Comparison of ENCODE assay signal across 1 cellular context in genomic region chr1:225428066-225428878, GRCh38.
A peak's percentile ranks its signal among the peaks of the same experiment; 100 is the strongest.
TF ChIP-seq lines count a peak whose summit lies in the region.

No MANE protein-coding gene starts in this region.

TF ChIP-seq in HepG2, 621 proteins besides CTCF, POLR2A, EP300 and RAD21 (continued from another document and continues in another):
- no peak for TF ChIP-seq PREB (CRISPR knock-in tag; IDR thresholded peaks at IDR 0.05)
- no peak for TF ChIP-seq SRF (IDR thresholded peaks at IDR 0.05; ENCODE audit: low read depth, low read length)
- peak; percentile 92; the same call in 1 of the 2 replicates for TF ChIP-seq ZNF703 (CRISPR knock-in tag; IDR thresholded peaks at IDR 0.05; ENCODE audit: borderline replicate concordance)
- TF ChIP-seq ZNF34 (CRISPR knock-in tag; IDR thresholded peaks at IDR 0.05; ENCODE audit: borderline replicate concordance): peak; percentile 55; the same call in 1 of the 2 replicates
- no peak; the same call in 1 of the 2 replicates for TF ChIP-seq TGIF2 (CRISPR knock-in tag; IDR thresholded peaks at IDR 0.05)
- no peak for TF ChIP-seq NONO (IDR thresholded peaks at IDR 0.05)
- peak; percentile 68 for TF ChIP-seq NONO (CRISPR knock-in tag; conservative IDR thresholded peaks at IDR 0.05)
- TF ChIP-seq ZNF446 (CRISPR knock-in tag; IDR thresholded peaks at IDR 0.05): 0 out of 2 replicates have a peak, but pooled peaks have one; percentile 80
- TF ChIP-seq TAF1 (CRISPR knock-in tag; IDR thresholded peaks at IDR 0.05): peak; percentile 74; the same call in 1 of the 2 replicates
- no peak for TF ChIP-seq GLMP (CRISPR knock-in tag; IDR thresholded peaks at IDR 0.05; ENCODE audit: borderline replicate concordance)
- TF ChIP-seq ZNF205 (CRISPR knock-in tag; IDR thresholded peaks at IDR 0.05): no peak
- TF ChIP-seq RARA (CRISPR knock-in tag; IDR thresholded peaks at IDR 0.05): no peak
- no peak for TF ChIP-seq CCAR2 (optimal IDR thresholded peaks at IDR 0.05; ENCODE audit: low read depth, low read length)
- no peak for TF ChIP-seq ZBTB40 (IDR thresholded peaks at IDR 0.05)
- TF ChIP-seq ZBTB40 (CRISPR knock-in tag; IDR thresholded peaks at IDR 0.05): 0 out of 2 replicates have a peak, but pooled peaks have one; percentile 46
- no peak for TF ChIP-seq ZBTB4 (CRISPR knock-in tag; IDR thresholded peaks at IDR 0.05; ENCODE audit: borderline replicate concordance)
- TF ChIP-seq ZFP90 (CRISPR knock-in tag; IDR thresholded peaks at IDR 0.05; ENCODE audit: borderline replicate concordance): 0 out of 2 replicates have a peak, but pooled peaks have one; percentile 26
- TF ChIP-seq ZNF251 (CRISPR knock-in tag; IDR thresholded peaks at IDR 0.05): 0 out of 2 replicates have a peak, but pooled peaks have one; percentile 46
- peak; percentile 77; the same call in 1 of the 2 replicates for TF ChIP-seq CCDC6 (CRISPR knock-in tag; IDR thresholded peaks at IDR 0.05)
- no peak for TF ChIP-seq IRF1 (CRISPR knock-in tag; IDR thresholded peaks at IDR 0.05; ENCODE audit: low read depth)
- TF ChIP-seq ZNF577 (CRISPR knock-in tag; IDR thresholded peaks at IDR 0.05; ENCODE audit: borderline replicate concordance, low read depth): no peak
- no peak for TF ChIP-seq ISX (CRISPR knock-in tag; conservative IDR thresholded peaks at IDR 0.05)
- TF ChIP-seq GATAD2A (CRISPR knock-in tag; IDR thresholded peaks at IDR 0.05): peak; percentile 18; the same call in 1 of the 2 replicates
- no peak for TF ChIP-seq HNF1A (IDR thresholded peaks at IDR 0.05; ENCODE audit: low read depth)
- peak; percentile 39; the same call in 1 of the 2 replicates for TF ChIP-seq HNF1A (CRISPR knock-in tag; IDR thresholded peaks at IDR 0.05; ENCODE audit: borderline replicate concordance)
- peak; percentile 91 for TF ChIP-seq TFDP1 (CRISPR knock-in tag; IDR thresholded peaks at IDR 0.05; ENCODE audit: borderline replicate concordance)
- TF ChIP-seq POLR2G (IDR thresholded peaks at IDR 0.05; ENCODE audit: low read depth, low read length): peak; percentile 87
- no peak for TF ChIP-seq ZNF30 (CRISPR knock-in tag; IDR thresholded peaks at IDR 0.05)
- TF ChIP-seq ELF3 (CRISPR knock-in tag; IDR thresholded peaks at IDR 0.05): peak; percentile 26; the same call in 1 of the 2 replicates
- TF ChIP-seq PBX2 (CRISPR knock-in tag; IDR thresholded peaks at IDR 0.05): no peak
- no peak for TF ChIP-seq SKI (IDR thresholded peaks at IDR 0.05; ENCODE audit: partially characterized antibody)
- TF ChIP-seq FOXJ3 (CRISPR knock-in tag; IDR thresholded peaks at IDR 0.05; ENCODE audit: borderline replicate concordance): no peak
- no peak for TF ChIP-seq PLRG1 (conservative IDR thresholded peaks at IDR 0.05)
- no peak for TF ChIP-seq THAP11 (CRISPR knock-in tag; IDR thresholded peaks at IDR 0.05)
- no peak for TF ChIP-seq LBX2 (CRISPR knock-in tag; IDR thresholded peaks at IDR 0.05; ENCODE audit: borderline replicate concordance)
- TF ChIP-seq ZNF891 (CRISPR knock-in tag; IDR thresholded peaks at IDR 0.05): 0 out of 2 replicates have a peak, but pooled peaks have one; percentile 51
- TF ChIP-seq ZNF605 (CRISPR knock-in tag; IDR thresholded peaks at IDR 0.05): no peak
- TF ChIP-seq ZNF883 (CRISPR knock-in tag; IDR thresholded peaks at IDR 0.05; ENCODE audit: not compliant biosample characterization): no peak
